ENCODE assay signal across 26 cellular contexts in genomic region chr12:106142591-106143261, GRCh38. TPM values are rescaled to one million over a fixed set of nuclear protein-coding genes. Genes with fewer than 3 reads are reported as not detected.
DNase-seq lines count a peak whose midpoint lies in the region; ATAC-seq and TF ChIP-seq lines count a peak whose summit lies in the region.
"Had no signal": no experiment of that assay in that cellular context is flagged by ENCODE, and none has a peak within 500 bp of the region (broad histone marks: within the 10 kb centered on the region; RNA-seq: fewer than 3 reads in every experiment).

No MANE protein-coding gene starts in this region.

- H3K27ac ChIP-seq in GM23338 (ENCODE audit: low read depth) (peak overlapping the region; percentile 81), dorsolateral prefrontal cortex (peak overlapping the region in 32 of 59 donors; percentile 1 to 100 (median 41)), trophoblast cell (ENCODE audit: low read depth, low read length) (peak overlapping the region; percentile 57)
- H3K27ac ChIP-seq: esophagus muscularis mucosa, ovary, vagina had no signal

- H3K14ac ChIP-seq in trophoblast cell (ENCODE audit: low read length), result no peak overlapping the region

- H3K4me2 ChIP-seq in GM23338, result peak overlapping the region; percentile 91
- H3K4me2 ChIP-seq in trophoblast cell (ENCODE audit: low read length), result peak overlapping the region; percentile 31

- H3K79me1 ChIP-seq in trophoblast cell (ENCODE audit: low read length), result peaks cover 27% of the 10 kb centered on the region

- TF ChIP-seq CTCF in GM23338 (conservative IDR thresholded peaks at IDR 0.05; ENCODE audit: low read depth in 2 of 2) (no peak), dorsolateral prefrontal cortex (IDR thresholded peaks at IDR 0.05 in 54 of 56, conservative IDR thresholded peaks at IDR 0.05 in 2 of 56; ENCODE audit: low read depth in 1 of 56, partially characterized antibody in 56 of 56) (no peak)

- H2BK5ac ChIP-seq in trophoblast cell (ENCODE audit: low read depth, low read length, poor library complexity), result no peak overlapping the region

- no peaks in the 10 kb centered on the region for H3K9me2 ChIP-seq in GM23338 (ENCODE audit: insufficient read depth)

- peaks cover 4% of the 10 kb centered on the region; the same call in 1 of the 2 replicates for H3K27me3 ChIP-seq in GM23338 (ENCODE audit: insufficient read depth)
- H3K27me3 ChIP-seq in dorsolateral prefrontal cortex, result no peaks in the 10 kb centered on the region
- no peaks in the 10 kb centered on the region for H3K27me3 ChIP-seq in trophoblast cell (ENCODE audit: insufficient read depth, low read length)
- H3K27me3 ChIP-seq: ovary, sigmoid colon, vagina had no signal

- no peak overlapping the region for H4K8ac ChIP-seq in trophoblast cell (ENCODE audit: low read depth, low read length)

- H2AFZ ChIP-seq in GM23338 (no peak overlapping the region), trophoblast cell (ENCODE audit: insufficient read depth, low read length, poor library complexity) (no peak overlapping the region)

- no peak overlapping the region for H3K4ac ChIP-seq in trophoblast cell (ENCODE audit: low read depth, low read length)

- H3K27me3 Mint-ChIP-seq in GM23338 (ENCODE audit: insufficient read depth, low read depth, poor library complexity), result peaks cover 7% of the 10 kb centered on the region

- no peak overlapping the region for H3K9ac ChIP-seq in trophoblast cell (ENCODE audit: low read length)

- no peak overlapping the region for H4K91ac ChIP-seq in trophoblast cell (ENCODE audit: low read depth, low read length)

- H3K4me1 ChIP-seq in GM23338 (ENCODE audit: insufficient read depth) (peaks cover 40% of the 10 kb centered on the region), trophoblast cell (ENCODE audit: control insufficient read depth in 1 of 2, insufficient read depth in 2 of 2, low read length in 2 of 2) (peaks cover 2 to 14% of the 10 kb centered on the region in 2 experiments)

- H3K79me2 ChIP-seq in GM23338 (replicated peaks; ENCODE audit: insufficient read depth) (peaks cover 49% of the 10 kb centered on the region), trophoblast cell (ENCODE audit: control insufficient read depth, insufficient read depth, low read length, poor library complexity) (peaks cover 25% of the 10 kb centered on the region)

- WGBS in trophoblast cell (ENCODE audit: extremely low coverage, insufficient coverage, insufficient read length), result no CpG with 5 or more reads among the region's 7 CpGs

- H3K4me3 ChIP-seq in GM23338 (no peak overlapping the region), dorsolateral prefrontal cortex (peak overlapping the region in 8 of 59 donors; percentile 1 to 26 (median 7)), trophoblast cell (ENCODE audit: low read depth, low read length) (no peak overlapping the region)
- H3K4me3 ChIP-seq: esophagus muscularis mucosa, ovary, sigmoid colon, vagina had no signal

- no peak overlapping the region for H2BK12ac ChIP-seq in trophoblast cell (ENCODE audit: low read length)

- no peak for ATAC-seq in GM23338

- H2AK5ac ChIP-seq in trophoblast cell (ENCODE audit: low read length), result no peak overlapping the region

- H4K12ac ChIP-seq in trophoblast cell (ENCODE audit: low read depth, low read length), result no peak overlapping the region

- H3K4me1 Mint-ChIP-seq in GM23338, result peaks cover 48% of the 10 kb centered on the region

- no peaks in the 10 kb centered on the region for H4K20me1 ChIP-seq in GM23338 (replicated peaks; ENCODE audit: insufficient read depth)

- no peaks in the 10 kb centered on the region; the same call in 1 of the 2 replicates for H3F3A ChIP-seq in GM23338 (replicated peaks; ENCODE audit: low read depth)

- H3K36me3 Mint-ChIP-seq in GM23338 (ENCODE audit: low read depth), result peaks cover 2% of the 10 kb centered on the region
- H3K36me3 Mint-ChIP-seq: CD8-positive, alpha-beta memory T cell; IgD-negative memory B cell had no signal

- H3K9me3 Mint-ChIP-seq in GM23338, result no peaks in the 10 kb centered on the region
- H3K9me3 Mint-ChIP-seq: activated T-helper 1 cell treated with anti-CD3 and anti-CD28 coated beads, Interleukin-12 subunit alpha, Interleukin-12 subunit beta, Interleukin-2, Interleukin-4 antibody, amounts not matched to agents 30 ng/mL and 10 ng/mL and 1 ng/mL, durations not matched to agents 14 hours and 24 hours and 36 hours; IgD-negative memory B cell; T-helper 1 cell treated with Interleukin-12 subunit alpha and Interleukin-12 subunit beta and Interleukin-4 antibody, amounts not matched to agents 30 μg/mL and 1 μg/mL, for 36 hours had no signal

- H3K18ac ChIP-seq in trophoblast cell (ENCODE audit: low read length), result no peak overlapping the region

- no peaks in the 10 kb centered on the region for H3K9me3 ChIP-seq in trophoblast cell (ENCODE audit: insufficient read depth, low read depth, low read length)
- H3K9me3 ChIP-seq: esophagus muscularis mucosa, ovary, sigmoid colon, vagina had no signal

- H3K36me3 ChIP-seq in GM23338 (ENCODE audit: insufficient read depth) (no peaks in the 10 kb centered on the region), trophoblast cell (ENCODE audit: control insufficient read depth in 1 of 2, insufficient read depth in 2 of 2, low read length in 2 of 2) (no peaks in the 10 kb centered on the region)
- H3K36me3 ChIP-seq: esophagus muscularis mucosa, ovary, sigmoid colon, vagina had no signal

- H2BK120ac ChIP-seq in trophoblast cell (ENCODE audit: insufficient read depth, low read length, poor library complexity), result no peak overlapping the region

- peak overlapping the region; percentile 1; the same call in 1 of the 3 replicates for H3K4me3 Mint-ChIP-seq in GM23338
- H3K4me3 Mint-ChIP-seq: activated T-helper 1 cell treated with anti-CD3 and anti-CD28 coated beads, Interleukin-12 subunit alpha, Interleukin-12 subunit beta, Interleukin-2, Interleukin-4 antibody, amounts not matched to agents 30 ng/mL and 10 ng/mL and 1 ng/mL, durations not matched to agents 14 hours and 24 hours and 36 hours; T-helper 1 cell treated with Interleukin-12 subunit alpha and Interleukin-12 subunit beta and Interleukin-4 antibody, amounts not matched to agents 30 μg/mL and 1 μg/mL, for 36 hours had no signal

- DNase-seq in GM23338 (ENCODE audit: low spot score) (no peak), NCI-H69 (lab: John Stamatoyannopoulos, UW) (peak; percentile 24), dorsolateral prefrontal cortex (no peak), trophoblast cell (peak; percentile 64 to 81), SHP77 treated with DMSO at 0.1 percent for 48 hours (lab: John Stamatoyannopoulos, UW) (no peak)
- no peak for DNase-seq in activated CD4-positive, alpha-beta T cell treated with anti-CD3 and anti-CD28 coated beads, Interleukin-2, amount 50 U/mL, for 1 hour
- DNase-seq in effector CD4-positive, alpha-beta T cell, result no peak
- DNase-seq: activated CD4-positive, alpha-beta T cell treated with anti-CD3 and anti-CD28 coated beads for 4 hours; activated naive CD4-positive, alpha-beta T cell treated with anti-CD3 and anti-CD28 coated beads, Interleukin-2, amount 50 U/mL, for 16 hours; aorta; CD8-positive, alpha-beta memory T cell; DMS153; effector memory CD4-positive, alpha-beta T cell; HCEC 1CT; mammary epithelial cell; NCI-H1417 treated with DMSO at 0.1 percent for 48 hours; NCI-H2107; NCI-H526 treated with DMSO at 0.1 percent for 48 hours; ovary; SIG-M5; sigmoid colon had no signal

- H3K23ac ChIP-seq in trophoblast cell (ENCODE audit: low read length), result no peak overlapping the region

- intact Hi-C loops in dorsolateral prefrontal cortex (cut with DNase I), result loop anchor here in 1 of 2 donors (10.0 kb wide), 1 partner anchor 162 kb away; the partner anchor contains the start of gene TCP11L2

- H3K27ac Mint-ChIP-seq in GM23338, result no peak overlapping the region
- H3K27ac Mint-ChIP-seq: activated T-helper 1 cell treated with anti-CD3 and anti-CD28 coated beads, Interleukin-12 subunit alpha, Interleukin-12 subunit beta, Interleukin-2, Interleukin-4 antibody, amounts not matched to agents 30 ng/mL and 10 ng/mL and 1 ng/mL, durations not matched to agents 14 hours and 24 hours and 36 hours; IgD-negative memory B cell; T-helper 1 cell treated with Interleukin-12 subunit alpha and Interleukin-12 subunit beta and Interleukin-4 antibody, amounts not matched to agents 30 μg/mL and 1 μg/mL, for 36 hours had no signal

TF ChIP-seq in GM23338, 12 proteins besides CTCF, POLR2A, EP300 and RAD21 (continues in another document):
- no peak for TF ChIP-seq EZH2 (IDR thresholded peaks at IDR 0.05; ENCODE audit: low read depth, unreplicated experiment)
- TF ChIP-seq JUNB (IDR thresholded peaks at IDR 0.05; ENCODE audit: unreplicated experiment), result no peak
- TF ChIP-seq ZNF331 (CRISPR knock-in tag; IDR thresholded peaks at IDR 0.05; ENCODE audit: low read depth), result no peak
- TF ChIP-seq ZNF114 (CRISPR knock-in tag; IDR thresholded peaks at IDR 0.05), result no peak
- no peak for TF ChIP-seq POLR2AphosphoS5 (IDR thresholded peaks at IDR 0.05; ENCODE audit: low read depth)

RNA-seq across cellular contexts. Expression of gene NUAK1, which starts 4.0 kb away (rescaled TPM):
- total RNA-seq in GM23338 (2014; rRNA removed; shearing (Covaris generic)), result 15.4 and 16.9 TPM in 2 replicates
- 4.7 and 5.4 TPM in 2 replicates for polyA plus RNA-seq in GM23338 (2016; fragmentation: Nextera tagmentation; extraction: Ambion mirVana)
- total RNA-seq in dorsolateral prefrontal cortex, result 100 to 1,000 TPM in 82 of 120 experiments, 10 to 100 TPM in 38; 44.5 to 165 (median 114) TPM
- 34.0 and 34.8 TPM in 2 replicates for polyA plus RNA-seq in trophoblast cell (2013)
- total RNA-seq: activated T-helper 1 cell treated with anti-CD3 and anti-CD28 coated beads, Interleukin-12 subunit alpha, Interleukin-12 subunit beta, Interleukin-2, Interleukin-4 antibody, amounts not matched to agents 30 ng/mL and 10 ng/mL and 1 ng/mL, durations not matched to agents 14 hours and 24 hours and 36 hours; CD8-positive, alpha-beta memory T cell had no signal
- polyA plus RNA-seq: IgD-negative memory B cell had no signal

Comparison
In these comparisons a context has a peak if more than half of its experiments do, and no peak if none do; other contexts are left out.
1. DNase-seq: peak in NCI-H69 (single experiment) and trophoblast cell (2 of 2); none in GM23338 (single experiment), dorsolateral prefrontal cortex (0 of 10), SHP77 treated with DMSO at 0.1 percent for 48 hours (single experiment), activated CD4-positive, alpha-beta T cell treated with anti-CD3 and anti-CD28 coated beads, Interleukin-2, amount 50 U/mL, for 1 hour (single experiment) and effector CD4-positive, alpha-beta T cell (single experiment).
2. Peak in every context shown above with its lines, with median percentiles within 50 percentile points of each other: H3K27ac ChIP-seq.